ENCODE assay signal across 14 cellular contexts in the genomic region with DNA sequence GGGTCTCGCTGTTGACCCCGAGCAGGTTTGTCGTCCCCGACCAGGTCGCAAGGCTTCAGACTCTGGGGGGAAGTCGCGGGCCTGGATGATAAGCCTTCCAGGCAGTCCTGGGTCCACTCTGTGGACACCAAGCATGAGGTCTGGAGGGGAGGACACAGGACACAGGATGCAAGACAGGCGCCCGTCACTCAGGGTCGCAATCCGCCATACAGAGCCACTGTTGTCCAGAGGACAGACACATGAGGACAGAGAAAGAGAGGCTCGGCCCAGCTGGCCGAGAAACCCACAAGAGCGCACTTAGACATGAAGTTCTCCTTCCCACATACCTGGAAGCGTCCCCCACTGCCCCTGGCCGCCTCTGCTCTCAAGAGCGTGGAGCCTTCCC. TPM values are rescaled to one million over a fixed set of nuclear protein-coding genes. Genes with fewer than 3 reads are reported as not detected.
DNase-seq lines count a peak whose midpoint lies in the region; ATAC-seq and TF ChIP-seq lines count a peak whose summit lies in the region.
"Had no signal": no experiment of that assay in that cellular context is flagged by ENCODE, and none has a peak within 500 bp of the region (broad histone marks: within the 10 kb centered on the region; RNA-seq: fewer than 3 reads in every experiment).

No MANE protein-coding gene starts in this region.

- H3K27me3 Mint-ChIP-seq in T-helper 2 cell treated with Interferon-gamma antibody and Interleukin-4, amounts not matched to agents 5 μg/mL and 100 μg/mL, for 36 hours (ENCODE audit: low read depth), result peaks cover 41% of the 10 kb centered on the region
- H3K27me3 Mint-ChIP-seq in T-cell (peaks cover 26 to 30% of the 10 kb centered on the region in 2 donors), progenitor cell of endocrine pancreas (peaks cover 78% of the 10 kb centered on the region)

- H3K4me3 Mint-ChIP-seq in T-helper 2 cell treated with Interferon-gamma antibody and Interleukin-4, amounts not matched to agents 5 μg/mL and 100 μg/mL, for 36 hours, result peak overlapping the region; percentile 52
- H3K4me3 Mint-ChIP-seq in T-cell (peak overlapping the region; percentile 45 to 80 (median 47)), progenitor cell of endocrine pancreas (ENCODE audit: low read depth) (peak overlapping the region; percentile 29)

- CTCF ChIA-PET in T-cell (lab: Charles Lee), result interaction anchor here (0.6 to 1.3 kb wide), 2 partner anchors 25 to 293 kb away, joined by 3 to 13 read pairs; no protein-coding TSS in a partner anchor

- no peak for TF ChIP-seq CTCF in progenitor cell of endocrine pancreas (IDR thresholded peaks at IDR 0.05; ENCODE audit: unreplicated experiment)

- H3K4me1 Mint-ChIP-seq in T-helper 2 cell treated with Interferon-gamma antibody and Interleukin-4, amounts not matched to agents 5 μg/mL and 100 μg/mL, for 36 hours (ENCODE audit: low read depth), result peaks cover 35% of the 10 kb centered on the region
- H3K4me1 Mint-ChIP-seq in T-cell, result peaks cover 37 to 41% (median 37%) of the 10 kb centered on the region in 3 donors
- H3K4me1 Mint-ChIP-seq in progenitor cell of endocrine pancreas (ENCODE audit: low read depth), result peaks cover 10% of the 10 kb centered on the region

- peaks cover 31% of the 10 kb centered on the region for H3K36me3 Mint-ChIP-seq in T-helper 2 cell treated with Interferon-gamma antibody and Interleukin-4, amounts not matched to agents 5 μg/mL and 100 μg/mL, for 36 hours (ENCODE audit: low read depth)
- peaks cover 5% of the 10 kb centered on the region for H3K36me3 Mint-ChIP-seq in T-cell
- no peaks in the 10 kb centered on the region for H3K36me3 Mint-ChIP-seq in progenitor cell of endocrine pancreas (ENCODE audit: insufficient read depth)

- H3K9me3 Mint-ChIP-seq in T-helper 2 cell treated with Interferon-gamma antibody and Interleukin-4, amounts not matched to agents 5 μg/mL and 100 μg/mL, for 36 hours, result no peaks in the 10 kb centered on the region
- H3K9me3 Mint-ChIP-seq in T-cell, result no peaks in the 10 kb centered on the region
- H3K9me3 Mint-ChIP-seq in progenitor cell of endocrine pancreas (ENCODE audit: low read depth), result no peaks in the 10 kb centered on the region
- H3K9me3 Mint-ChIP-seq: HFFc6 had no signal

- no peak for DNase-seq in T-helper 2 cell treated with Interferon-gamma antibody and Interleukin-4, amounts not matched to agents 5 μg/mL and 100 μg/mL, for 36 hours (ENCODE audit: low spot score)
- DNase-seq in T-helper 2 cell (no peak), T-cell (no peak), epithelial cell of prostate (ENCODE audit: low read depth, low spot score) (no peak), progenitor cell of endocrine pancreas (ENCODE audit: low spot score, unreplicated experiment) (no peak), GM19238 (ENCODE audit: insufficient read length, low spot score) (no peak)
- DNase-seq: DMS 273 treated with DMSO at 0.1 percent for 48 hours had no signal

- POLR2A ChIA-PET in T-cell (lab: Charles Lee), result no interaction called here

- H3K27ac ChIP-seq in epithelial cell of prostate, result peak overlapping the region; percentile 75
- H3K27ac ChIP-seq: gastroesophageal sphincter, testis had no signal

- no peak overlapping the region for H3K27ac Mint-ChIP-seq in T-helper 2 cell treated with Interferon-gamma antibody and Interleukin-4, amounts not matched to agents 5 μg/mL and 100 μg/mL, for 36 hours
- no peak overlapping the region for H3K27ac Mint-ChIP-seq in T-cell
- H3K27ac Mint-ChIP-seq in progenitor cell of endocrine pancreas, result peak overlapping the region; percentile 48

- ATAC-seq in T-cell (replicated peaks in 1 of 4), result no peak
- ATAC-seq in GM19328 (IDR thresholded peaks at IDR 0.05; ENCODE audit: unreplicated experiment), result no peak
- no peak for ATAC-seq in HG03108 (IDR thresholded peaks at IDR 0.05; ENCODE audit: unreplicated experiment)

RNA-seq across cellular contexts. Expression of a gene that starts 4.8 kb away (rescaled TPM):
- total RNA-seq in T-cell (under 1 TPM; 0.42 to 0.76 (median 0.56) TPM), progenitor cell of endocrine pancreas (0.05 TPM in 1 of 2 replicates, not detected in the other)

RNA-seq across cellular contexts. Expression of a gene that starts 16.9 kb away (rescaled TPM):
- under 1 TPM in 1 of 5 donors, not detected in 4; 0.18 TPM for total RNA-seq in T-cell
- not detected in 2 replicates for total RNA-seq in progenitor cell of endocrine pancreas
- total RNA-seq: A172, gastroesophageal sphincter, HFFc6, lung had no signal
